ENCODE assay signal across 28 cellular contexts in the genomic region with DNA sequence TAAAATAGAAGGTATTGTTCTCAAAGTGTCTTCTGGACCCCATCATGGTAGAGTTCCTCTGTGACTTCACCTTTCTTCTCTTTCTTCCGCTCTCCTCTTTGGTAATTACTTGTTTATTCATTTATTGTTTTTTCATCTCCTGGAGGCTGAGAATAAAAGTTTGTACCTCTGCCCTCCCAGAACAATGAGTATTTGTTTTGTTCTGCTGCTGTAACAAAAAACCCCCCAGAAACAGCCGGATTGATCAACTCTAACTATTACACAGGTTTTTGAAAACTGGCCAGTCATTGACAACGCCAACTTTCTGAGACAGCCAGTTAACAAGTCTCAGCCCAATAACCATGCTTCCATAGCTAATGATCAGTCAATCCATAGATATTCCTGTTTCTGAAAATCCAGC.
"Had no signal": no experiment of that assay in that cellular context is flagged by ENCODE, and none has a peak within 500 bp of the region (broad histone marks: within the 10 kb centered on the region; RNA-seq: fewer than 3 reads in every experiment).

No MANE protein-coding gene starts in this region.

- H3K9me3 ChIP-seq: colonic mucosa, gastrocnemius medialis, gastroesophageal sphincter had no signal

- H3K4me1 ChIP-seq: colonic mucosa, esophagus squamous epithelium, foreskin keratinocyte, gastroesophageal sphincter had no signal

- H3K27ac ChIP-seq: colonic mucosa, coronary artery, dorsolateral prefrontal cortex, epithelial cell of prostate, esophagus muscularis mucosa, esophagus squamous epithelium, foreskin keratinocyte, gastrocnemius medialis, gastroesophageal sphincter, heart left ventricle, heart right ventricle had no signal

- H3K4me3 ChIP-seq: colonic mucosa, coronary artery, dorsolateral prefrontal cortex, esophagus muscularis mucosa, esophagus squamous epithelium, gastrocnemius medialis, gastroesophageal sphincter, heart left ventricle, heart right ventricle had no signal

- DNase-seq: colonic mucosa; cortex of kidney; dermis blood vessel endothelial cell; dorsolateral prefrontal cortex; effector CD4-positive, alpha-beta T cell; effector CD8-positive, alpha-beta T cell; effector memory CD4-positive, alpha-beta T cell; effector memory CD8-positive, alpha-beta T cell; endodermal cell; erythroblast; esophagus squamous epithelium; foreskin fibroblast; foreskin keratinocyte; foreskin melanocyte; gastrocnemius medialis; glutamatergic neuron; head of caudate nucleus; heart left ventricle; heart right ventricle had no signal

- H3K27me3 ChIP-seq: colonic mucosa, dorsolateral prefrontal cortex, esophagus muscularis mucosa, esophagus squamous epithelium, foreskin keratinocyte, gastrocnemius medialis, gastroesophageal sphincter, heart left ventricle, heart right ventricle had no signal

- ATAC-seq: effector memory CD8-positive, alpha-beta T cell; esophagus mucosa; foreskin keratinocyte; gastrocnemius medialis; gastroesophageal sphincter; heart left ventricle; heart right ventricle had no signal

- H3K36me3 ChIP-seq: colonic mucosa, esophagus muscularis mucosa, esophagus squamous epithelium, gastrocnemius medialis, gastroesophageal sphincter, heart left ventricle, heart right ventricle had no signal

- FAIRE-seq: colon, endometrium, endothelial cell of umbilical vein, frontal cortex had no signal
